1 cellular context compared by ENCODE assay signal in the genomic region with DNA sequence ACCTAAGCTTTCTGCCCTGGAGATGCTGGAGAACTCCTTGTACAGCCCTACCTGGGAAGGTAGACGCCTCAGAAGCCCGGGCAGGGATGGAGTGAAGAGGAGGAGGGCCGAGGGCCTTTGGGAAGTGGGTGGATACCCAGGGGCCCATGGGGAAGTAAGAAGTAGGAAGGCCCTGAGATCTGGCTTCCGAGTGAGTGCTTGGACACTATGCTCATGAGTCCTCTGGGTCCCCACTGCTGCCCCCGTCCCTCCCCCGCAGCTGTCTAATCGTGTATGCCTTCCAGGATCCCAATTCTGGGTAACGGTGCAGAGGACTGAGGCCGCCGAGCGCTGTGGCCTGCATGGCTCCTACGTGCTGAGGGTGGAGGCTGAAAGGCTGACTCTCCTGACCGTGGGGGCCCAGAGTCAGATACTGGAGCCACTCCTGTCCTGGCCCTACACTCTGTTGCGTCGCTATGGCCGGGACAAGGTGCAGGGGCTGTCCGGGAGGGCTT.
TF ChIP-seq lines count a peak whose summit lies in the region.

No MANE protein-coding gene starts in this region.

TF ChIP-seq in liver, 16 proteins besides CTCF, POLR2A, EP300 and RAD21 (continued from another document):
- no peak for TF ChIP-seq MAX (IDR thresholded peaks at IDR 0.05)
- TF ChIP-seq, protein P1, sequence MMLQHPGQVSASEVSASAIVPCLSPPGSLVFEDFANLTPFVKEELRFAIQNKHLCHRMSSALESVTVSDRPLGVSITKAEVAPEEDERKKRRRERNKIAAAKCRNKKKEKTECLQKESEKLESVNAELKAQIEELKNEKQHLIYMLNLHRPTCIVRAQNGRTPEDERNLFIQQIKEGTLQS (IDR thresholded peaks at IDR 0.05): no peak
- no peak for TF ChIP-seq NR2F2 (IDR thresholded peaks at IDR 0.05)
- TF ChIP-seq FOXA1 (IDR thresholded peaks at IDR 0.05): no peak
